ENCODE assay signal across 28 cellular contexts in genomic region chrX:9628779-9629493, GRCh38.
"Had no signal": no experiment of that assay in that cellular context is flagged by ENCODE, and none has a peak within 500 bp of the region (broad histone marks: within the 10 kb centered on the region; RNA-seq: fewer than 3 reads in every experiment).

No MANE protein-coding gene starts in this region.

- H3K27me3 ChIP-seq: right atrium auricular region, uterus had no signal

- H3K4me3 ChIP-seq: heart right ventricle, lung, psoas muscle, right atrium auricular region, uterus had no signal

- DNase-seq: activated B cell treated with CpG ODN at 0.5 μM for 24 hours; activated CD4-positive, alpha-beta T cell treated with anti-CD3 and anti-CD28 coated beads for 36 hours; activated CD4-positive, alpha-beta T cell treated with anti-CD3 and anti-CD28 coated beads, Interleukin-2, amount 50 U/mL, for 4 hours; activated CD8-positive, alpha-beta memory T cell treated with anti-CD3 and anti-CD28 coated beads for 24 hours; activated CD8-positive, alpha-beta memory T cell treated with anti-CD3 and anti-CD28 coated beads, Interleukin-2, amount 50 U/mL, for 4 hours; activated naive CD4-positive, alpha-beta T cell; activated naive CD8-positive, alpha-beta T cell treated with anti-CD3 and anti-CD28 coated beads, Interleukin-2, amount 10 ng/mL, durations not matched to agents 7 days and 5 days; activated T-cell treated with anti-CD3 and anti-CD28 coated beads, Interleukin-2, amount 50 U/mL, for 4 hours; amniotic stem cell; cortex of kidney; heart right ventricle; midbrain; psoas muscle; stimulated activated CD4-positive, alpha-beta T cell treated with anti-CD3 and anti-CD28 coated beads, Interleukin-12 subunit alpha, Interleukin-12 subunit beta, amount 100 ng/mL, for 4 hours; stimulated activated CD4-positive, alpha-beta T cell treated with anti-CD3 and anti-CD28 coated beads, Interleukin-1b, Interleukin-23, amount 100 ng/mL, for 48 hours; stimulated activated naive CD8-positive, alpha-beta T cell treated with anti-CD3 and anti-CD28 coated beads, Interleukin-15, amount 100 ng/mL, for 72 hours; T1000; trophoblast cell; uterus had no signal

- H3K27ac ChIP-seq: epithelial cell of prostate, heart right ventricle, psoas muscle, right atrium auricular region, uterus had no signal

- H3K9me3 ChIP-seq: heart right ventricle, psoas muscle, right atrium auricular region, uterus had no signal

- FAIRE-seq: bronchial epithelial cell, keratinocyte had no signal

- H3K4me3 Mint-ChIP-seq: activated B cell treated with CpG ODN at 0.5 μM for 24 hours; activated CD4-positive, alpha-beta T cell treated with anti-CD3 and anti-CD28 coated beads for 36 hours; activated naive CD8-positive, alpha-beta T cell treated with anti-CD3 and anti-CD28 coated beads, Interleukin-2, amount 10 ng/mL, durations not matched to agents 7 days and 5 days; activated T-cell treated with anti-CD3 and anti-CD28 coated beads, Interleukin-2, amount 50 U/mL, for 4 hours; natural killer cell treated with Interleukin-12 subunit alpha and Interleukin-12 subunit beta and Interleukin-15 and Interleukin-18, amount 100 ng/mL, for 72 hours; stimulated activated effector memory CD8-positive, alpha-beta T cell treated with anti-CD3 and anti-CD28 coated beads, Interleukin-12 subunit alpha, Interleukin-12 subunit beta, amount 100 ng/mL, for 72 hours; stimulated activated naive CD8-positive, alpha-beta T cell treated with anti-CD3 and anti-CD28 coated beads, Interleukin-15, amount 100 ng/mL, for 72 hours; T-helper 1 cell treated with Interleukin-12 subunit alpha and Interleukin-12 subunit beta and Interleukin-4 antibody, amounts not matched to agents 30 μg/mL and 1 μg/mL, for 36 hours had no signal

- H3K27me3 Mint-ChIP-seq: activated B cell treated with CpG ODN at 0.5 μM for 24 hours; activated CD4-positive, alpha-beta T cell treated with anti-CD3 and anti-CD28 coated beads for 36 hours; activated naive CD8-positive, alpha-beta T cell treated with anti-CD3 and anti-CD28 coated beads, Interleukin-2, amount 10 ng/mL, durations not matched to agents 7 days and 5 days; natural killer cell treated with Interleukin-12 subunit alpha and Interleukin-12 subunit beta and Interleukin-15 and Interleukin-18, amount 100 ng/mL, for 72 hours; stimulated activated naive CD8-positive, alpha-beta T cell treated with anti-CD3 and anti-CD28 coated beads, Interleukin-15, amount 100 ng/mL, for 72 hours had no signal

- H3K36me3 ChIP-seq: heart right ventricle, right atrium auricular region, uterus had no signal

- H3K4me1 ChIP-seq: psoas muscle, right atrium auricular region, uterus had no signal

- ATAC-seq: activated CD4-positive, alpha-beta T cell treated with anti-CD3 and anti-CD28 coated beads for 36 hours; activated T-cell treated with anti-CD3 and anti-CD28 coated beads, Interleukin-2, amount 50 U/mL, for 4 hours; heart right ventricle; natural killer cell treated with Interleukin-12 subunit alpha and Interleukin-12 subunit beta and Interleukin-15 and Interleukin-18, amount 100 ng/mL, for 72 hours; psoas muscle; stimulated activated effector memory CD8-positive, alpha-beta T cell treated with anti-CD3 and anti-CD28 coated beads, Interleukin-12 subunit alpha, Interleukin-12 subunit beta, amount 100 ng/mL, for 72 hours; stimulated activated naive CD8-positive, alpha-beta T cell treated with anti-CD3 and anti-CD28 coated beads, Interleukin-15, amount 100 ng/mL, for 72 hours had no signal

- H3K9me3 Mint-ChIP-seq: activated B cell treated with CpG ODN at 0.5 μM for 24 hours; activated naive CD8-positive, alpha-beta T cell treated with anti-CD3 and anti-CD28 coated beads, Interleukin-2, amount 10 ng/mL, durations not matched to agents 7 days and 5 days; activated T-cell treated with anti-CD3 and anti-CD28 coated beads, Interleukin-2, amount 50 U/mL, for 4 hours; activated T-helper 2 cell treated with anti-CD3 and anti-CD28 coated beads, Interferon-gamma antibody, Interleukin-2, Interleukin-4, amounts not matched to agents 10 μg/mL and 5 μg/mL and 100 μg/mL, durations not matched to agents 14 hours and 24 hours and 36 hours; natural killer cell treated with Interleukin-12 subunit alpha and Interleukin-12 subunit beta and Interleukin-15 and Interleukin-18, amount 100 ng/mL, for 72 hours; stimulated activated effector memory CD8-positive, alpha-beta T cell treated with anti-CD3 and anti-CD28 coated beads, Interleukin-12 subunit alpha, Interleukin-12 subunit beta, amount 100 ng/mL, for 72 hours; stimulated activated naive CD8-positive, alpha-beta T cell treated with anti-CD3 and anti-CD28 coated beads, Interleukin-15, amount 100 ng/mL, for 72 hours; T-helper 1 cell treated with Interleukin-12 subunit alpha and Interleukin-12 subunit beta and Interleukin-4 antibody, amounts not matched to agents 30 μg/mL and 1 μg/mL, for 36 hours had no signal

- H3K36me3 Mint-ChIP-seq: natural killer cell treated with Interleukin-12 subunit alpha and Interleukin-12 subunit beta and Interleukin-15 and Interleukin-18, amount 100 ng/mL, for 72 hours; stimulated activated effector memory CD8-positive, alpha-beta T cell treated with anti-CD3 and anti-CD28 coated beads, Interleukin-12 subunit alpha, Interleukin-12 subunit beta, amount 100 ng/mL, for 72 hours had no signal

- H3K27ac Mint-ChIP-seq: activated B cell treated with CpG ODN at 0.5 μM for 24 hours; activated CD4-positive, alpha-beta T cell treated with anti-CD3 and anti-CD28 coated beads for 36 hours; activated naive CD8-positive, alpha-beta T cell treated with anti-CD3 and anti-CD28 coated beads, Interleukin-2, amount 10 ng/mL, durations not matched to agents 7 days and 5 days; activated T-helper 2 cell treated with anti-CD3 and anti-CD28 coated beads, Interferon-gamma antibody, Interleukin-2, Interleukin-4, amounts not matched to agents 10 μg/mL and 5 μg/mL and 100 μg/mL, durations not matched to agents 14 hours and 24 hours and 36 hours; natural killer cell treated with Interleukin-12 subunit alpha and Interleukin-12 subunit beta and Interleukin-15 and Interleukin-18, amount 100 ng/mL, for 72 hours; stimulated activated effector memory CD8-positive, alpha-beta T cell treated with anti-CD3 and anti-CD28 coated beads, Interleukin-12 subunit alpha, Interleukin-12 subunit beta, amount 100 ng/mL, for 72 hours; stimulated activated naive CD8-positive, alpha-beta T cell treated with anti-CD3 and anti-CD28 coated beads, Interleukin-15, amount 100 ng/mL, for 72 hours; T-helper 1 cell treated with Interleukin-12 subunit alpha and Interleukin-12 subunit beta and Interleukin-4 antibody, amounts not matched to agents 30 μg/mL and 1 μg/mL, for 36 hours had no signal
